Comparison of ENCODE assay signal across 22 cellular contexts in genomic region chr7:71442492-71443196, GRCh38.
A peak's percentile ranks its signal among the peaks of the same experiment; 100 is the strongest.
DNase-seq lines count a peak whose midpoint lies in the region; ATAC-seq and TF ChIP-seq lines count a peak whose summit lies in the region.
"Had no signal": no experiment of that assay in that cellular context is flagged by ENCODE, and none has a peak within 500 bp of the region (broad histone marks: within the 10 kb centered on the region; RNA-seq: fewer than 3 reads in every experiment).

No MANE protein-coding gene starts in this region.

- ATAC-seq in left ventricle myocardium superior = peak; percentile 24
- no peak for ATAC-seq in gastrocnemius medialis
- ATAC-seq: A549; effector memory CD8-positive, alpha-beta T cell; left lobe of liver; Panc1 had no signal

- H3K18ac ChIP-seq in mesendoderm (ENCODE audit: low read length) = no peak overlapping the region

- H3K79me2 ChIP-seq in mesendoderm (ENCODE audit: control insufficient read depth, insufficient read depth, low read length) (no peaks in the 10 kb centered on the region), GM23248 (ENCODE audit: insufficient read depth) (no peaks in the 10 kb centered on the region)

- intact Hi-C loops in left ventricle myocardium superior (cut with micrococcal nuclease) = no loop called here
- intact Hi-C loops in gastrocnemius medialis (cut with DNase I; ENCODE audit: low total_unique reads) = no loop called here

- H3K9me3 ChIP-seq in right atrium auricular region = peaks cover 0 to 3% of the 10 kb centered on the region in 2 donors
- no peaks in the 10 kb centered on the region for H3K9me3 ChIP-seq in gastrocnemius medialis
- H3K9me3 ChIP-seq in GM23248 (ENCODE audit: low read depth) = no peaks in the 10 kb centered on the region
- H3K9me3 ChIP-seq: A549, esophagus squamous epithelium, neutrophil, SJSA1, uterus had no signal

- H2BK5ac ChIP-seq in mesendoderm (ENCODE audit: low read length) = peak overlapping the region; percentile 41

- H4K20me1 ChIP-seq in GM23248 (ENCODE audit: insufficient read depth) = no peaks in the 10 kb centered on the region

- H3K4me2 ChIP-seq in mesendoderm (ENCODE audit: low read length) = no peak overlapping the region
- no peak overlapping the region for H3K4me2 ChIP-seq in GM23248 (ENCODE audit: unreplicated experiment)
- H3K4me2 ChIP-seq: A549 had no signal

- no peaks in the 10 kb centered on the region for H3K9me2 ChIP-seq in GM23248 (ENCODE audit: insufficient read depth)

- H3K27ac ChIP-seq in right atrium auricular region = no peak overlapping the region
- H3K27ac ChIP-seq in mesendoderm (ENCODE audit: low read depth, low read length) = no peak overlapping the region
- H3K27ac ChIP-seq in gastrocnemius medialis = no peak overlapping the region
- H3K27ac ChIP-seq in GM23248 = no peak overlapping the region
- H3K27ac ChIP-seq: A549, esophagus squamous epithelium, neutrophil, SJSA1, uterus had no signal

- H2BK120ac ChIP-seq in mesendoderm (ENCODE audit: low read depth, low read length) = no peak overlapping the region

- H2AFZ ChIP-seq in GM23248 = no peak overlapping the region

- no peak overlapping the region for H3K4ac ChIP-seq in mesendoderm (ENCODE audit: low read depth, low read length)

- H3K4me3 ChIP-seq in right atrium auricular region (no peak overlapping the region), mesendoderm (ENCODE audit: low read length) (no peak overlapping the region), gastrocnemius medialis (no peak overlapping the region), GM23248 (no peak overlapping the region)
- H3K4me3 ChIP-seq: A549, esophagus squamous epithelium, SJSA1, uterus had no signal

- H3K4me1 ChIP-seq in right atrium auricular region = no peaks in the 10 kb centered on the region
- H3K4me1 ChIP-seq in mesendoderm (ENCODE audit: control insufficient read depth, low read depth, low read length) = peaks cover 9% of the 10 kb centered on the region
- H3K4me1 ChIP-seq in gastrocnemius medialis = no peaks in the 10 kb centered on the region
- H3K4me1 ChIP-seq in GM23248 (ENCODE audit: insufficient read depth) = no peaks in the 10 kb centered on the region
- H3K4me1 ChIP-seq: A549, esophagus squamous epithelium, SJSA1, uterus had no signal

- H3K79me1 ChIP-seq in mesendoderm (ENCODE audit: low read length) = no peaks in the 10 kb centered on the region

- no peak overlapping the region for H3K23ac ChIP-seq in mesendoderm (ENCODE audit: low read length)

- no peak overlapping the region for H4K8ac ChIP-seq in mesendoderm (ENCODE audit: low read depth, low read length)

- H3K9ac ChIP-seq in mesendoderm (ENCODE audit: low read length) (peak overlapping the region; percentile 36), GM23248 (no peak overlapping the region)

- TF ChIP-seq POLR2A in gastrocnemius medialis (IDR thresholded peaks at IDR 0.05) = no peak

- H3F3A ChIP-seq in GM23248 (ENCODE audit: insufficient read depth) = no peaks in the 10 kb centered on the region

- TF ChIP-seq CTCF in right atrium auricular region (IDR thresholded peaks at IDR 0.05) = no peak
- TF ChIP-seq CTCF in gastrocnemius medialis (IDR thresholded peaks at IDR 0.05 in 4 of 5, conservative IDR thresholded peaks at IDR 0.05 in 1 of 5) = no peak

- H4K5ac ChIP-seq in mesendoderm (ENCODE audit: low read length) = no peak overlapping the region

- no CpG with 5 or more reads among the region's 11 CpGs for WGBS in mesendoderm (ENCODE audit: extremely low coverage, insufficient coverage, low lambda C conversion rate)
- WGBS in GM23248 (ENCODE audit: low coverage in 1 of 2, low lambda C conversion rate in 2 of 2, missing lambda C conversion rate in 2 of 2), 2 experiments = 31 to 35% methylated on average over 11 of the region's 11 CpGs

- H3K56ac ChIP-seq in mesendoderm (ENCODE audit: low read length) = peak overlapping the region; percentile 56

- no peak for DNase-seq in left ventricle myocardium superior
- no peak for DNase-seq in right atrium auricular region (ENCODE audit: low spot score)
- peak; percentile 24 for DNase-seq in RPMI7951 (ENCODE audit: low read depth)
- no peak for DNase-seq in mesendoderm
- no peak for DNase-seq in gastrocnemius medialis
- DNase-seq in DMS153 treated with DMSO at 0.1 percent for 48 hours (lab: John Stamatoyannopoulos, UW; ENCODE audit: unreplicated experiment) = no peak
- no peak for DNase-seq in GM23248
- no peak for DNase-seq in NCI-H1436 (lab: John Stamatoyannopoulos, UW)
- DNase-seq: activated CD4-positive, alpha-beta T cell treated with anti-CD3 and anti-CD28 coated beads, Interleukin-2, amount 50 U/mL, for 4 hours; activated naive CD4-positive, alpha-beta T cell treated with Interleukin-2 at 50 U/mL for 16 hours; aorta; effector memory CD8-positive, alpha-beta T cell; esophagus squamous epithelium; NCI-H1930; NCI-H2227 treated with DMSO at 0.1 percent for 48 hours; NCI-H748 treated with DMSO at 0.1 percent for 48 hours; uterus had no signal

- no peak overlapping the region for H2BK15ac ChIP-seq in mesendoderm (replicated peaks; ENCODE audit: low read depth)

- H3K27me3 ChIP-seq in right atrium auricular region = no peaks in the 10 kb centered on the region
- H3K27me3 ChIP-seq in mesendoderm (ENCODE audit: insufficient read depth, low read length, poor library complexity) = no peaks in the 10 kb centered on the region
- H3K27me3 ChIP-seq in gastrocnemius medialis = no peaks in the 10 kb centered on the region
- H3K27me3 ChIP-seq in GM23248 (replicated peaks; ENCODE audit: insufficient read depth) = no peaks in the 10 kb centered on the region
- H3K27me3 ChIP-seq: esophagus squamous epithelium, neutrophil, SJSA1, uterus had no signal

- H3K36me3 ChIP-seq in right atrium auricular region (no peaks in the 10 kb centered on the region), mesendoderm (ENCODE audit: control insufficient read depth, insufficient read depth, low read length) (no peaks in the 10 kb centered on the region), gastrocnemius medialis (no peaks in the 10 kb centered on the region), GM23248 (ENCODE audit: low read depth) (no peaks in the 10 kb centered on the region)
- H3K36me3 ChIP-seq: esophagus squamous epithelium, neutrophil, SJSA1, uterus had no signal

- in situ Hi-C loops in gastrocnemius medialis (cut with MboI; ENCODE audit: low sequenced_read_pairs in 4 of 4) = no loop called here
- in situ Hi-C loops in GM23248 (cut with MboI) = no loop called here

- no peak overlapping the region for H2AK5ac ChIP-seq in mesendoderm (ENCODE audit: low read length)
